ENCODE assay signal across 9 cellular contexts in the genomic region with DNA sequence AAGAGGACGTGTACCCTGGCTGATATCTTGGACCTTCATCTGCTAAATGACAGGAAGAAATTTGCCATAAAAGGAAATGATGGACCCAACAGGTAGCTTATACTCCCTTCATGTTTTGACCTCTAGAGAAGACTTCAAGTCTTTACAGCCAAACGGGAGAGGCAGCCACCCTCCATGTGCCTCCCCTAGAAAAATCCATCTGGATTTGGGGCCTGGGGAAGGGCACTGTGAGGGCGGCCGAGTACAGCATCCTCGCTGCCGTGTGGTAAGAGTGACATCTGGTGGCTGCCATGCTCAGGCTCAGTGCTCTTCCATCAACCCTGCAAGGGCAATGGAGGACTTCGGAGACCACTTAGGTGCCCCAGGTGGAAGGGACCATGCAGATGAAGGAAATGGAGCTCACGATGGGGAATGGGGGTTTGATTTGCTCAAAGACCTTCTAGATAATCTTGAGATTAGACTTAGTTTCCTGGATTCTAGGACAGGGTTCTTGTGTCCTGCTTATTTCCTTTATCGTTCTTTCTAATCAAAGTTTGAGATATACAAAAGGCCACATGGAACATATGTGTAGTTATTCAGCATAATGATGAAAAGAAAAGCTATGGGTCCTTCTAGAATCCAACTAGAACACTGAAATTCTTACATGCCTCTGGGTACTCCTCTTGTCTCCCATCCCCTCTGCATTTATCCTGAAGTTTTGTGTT. TPM values are rescaled to one million over a fixed set of nuclear protein-coding genes. Genes with fewer than 3 reads are reported as not detected.
DNase-seq lines count a peak whose midpoint lies in the region; ATAC-seq lines count a peak whose summit lies in the region.
"Had no signal": no experiment of that assay in that cellular context is flagged by ENCODE, and none has a peak within 500 bp of the region (broad histone marks: within the 10 kb centered on the region; RNA-seq: fewer than 3 reads in every experiment).

No MANE protein-coding gene starts in this region.

- in situ Hi-C loops in HAP-1 (cut with MboI; ENCODE audit: low sequenced_read_pairs), result loop anchor here (10.0 kb wide), 1 partner anchor 628 kb away; no protein-coding TSS in a partner anchor

- no peak overlapping the region for H3K4me3 ChIP-seq in HAP-1

- H3K4me3 Mint-ChIP-seq in activated T-helper 2 cell treated with anti-CD3 and anti-CD28 coated beads, Interferon-gamma antibody, Interleukin-2, Interleukin-4, amounts not matched to agents 10 μg/mL and 5 μg/mL and 100 μg/mL, durations not matched to agents 14 hours and 24 hours and 36 hours (ENCODE audit: low read depth), result no peak overlapping the region
- H3K4me3 Mint-ChIP-seq: IgD-negative memory B cell had no signal

- ATAC-seq in Right ventricle myocardium superior (ENCODE audit: poor library complexity) (peak; percentile 94), HG03039 (IDR thresholded peaks at IDR 0.05; ENCODE audit: unreplicated experiment) (no peak), HG03025 (IDR thresholded peaks at IDR 0.05; ENCODE audit: low FRiP score, unreplicated experiment) (no peak)

- H3K27ac Mint-ChIP-seq in activated T-helper 2 cell treated with anti-CD3 and anti-CD28 coated beads, Interferon-gamma antibody, Interleukin-2, Interleukin-4, amounts not matched to agents 10 μg/mL and 5 μg/mL and 100 μg/mL, durations not matched to agents 14 hours and 24 hours and 36 hours, result no peak overlapping the region
- H3K27ac Mint-ChIP-seq: IgD-negative memory B cell had no signal

- no peaks in the 10 kb centered on the region for H3K9me3 Mint-ChIP-seq in activated T-helper 2 cell treated with anti-CD3 and anti-CD28 coated beads, Interferon-gamma antibody, Interleukin-2, Interleukin-4, amounts not matched to agents 10 μg/mL and 5 μg/mL and 100 μg/mL, durations not matched to agents 14 hours and 24 hours and 36 hours
- H3K9me3 Mint-ChIP-seq: IgD-negative memory B cell had no signal

- no peaks in the 10 kb centered on the region for H3K36me3 ChIP-seq in HAP-1 (replicated peaks)

- no peaks in the 10 kb centered on the region for H3K4me1 ChIP-seq in HAP-1

- intact Hi-C loops in activated T-helper 2 cell treated with anti-CD3 and anti-CD28 coated beads, Interferon-gamma antibody, Interleukin-2, Interleukin-4, amounts not matched to agents 10 μg/mL and 5 μg/mL and 100 μg/mL, durations not matched to agents 14 hours and 24 hours and 36 hours (cut with micrococcal nuclease), result loop anchor here (1.0 to 5.0 kb wide), 3 partner anchors 115 to 622 kb away; partner anchors contain the start of gene ALDH1A2
- intact Hi-C loops in Right ventricle myocardium superior (cut with DNase I), result loop anchor here (5.0 kb wide), 1 partner anchor 65 kb away; no protein-coding TSS in a partner anchor
- intact Hi-C loops in posterior vena cava (cut with DNase I), result no loop called here

- H3K9me3 ChIP-seq in HAP-1, result no peaks in the 10 kb centered on the region

- H3K27me3 Mint-ChIP-seq in activated T-helper 2 cell treated with anti-CD3 and anti-CD28 coated beads, Interferon-gamma antibody, Interleukin-2, Interleukin-4, amounts not matched to agents 10 μg/mL and 5 μg/mL and 100 μg/mL, durations not matched to agents 14 hours and 24 hours and 36 hours (ENCODE audit: low read depth), result peaks cover 22% of the 10 kb centered on the region

- DNase-seq in COR-L47 (lab: John Stamatoyannopoulos, UW) (peak; percentile 11), HAP-1 (ENCODE audit: low spot score in 2 of 2) (peak; percentile 29 to 63), NOMO-1 treated with DMSO at 0.1 percent for 48 hours (lab: John Stamatoyannopoulos, UW; ENCODE audit: unreplicated experiment) (peak; percentile 31), Right ventricle myocardium superior (peak; percentile 64), posterior vena cava (ENCODE audit: low spot score) (peak; percentile 80)
- DNase-seq in activated T-helper 2 cell treated with anti-CD3 and anti-CD28 coated beads, Interferon-gamma antibody, Interleukin-2, Interleukin-4, amounts not matched to agents 10 μg/mL and 5 μg/mL and 100 μg/mL, durations not matched to agents 14 hours and 24 hours and 36 hours (ENCODE audit: low spot score), result peak; percentile 10

- H3K36me3 Mint-ChIP-seq in activated T-helper 2 cell treated with anti-CD3 and anti-CD28 coated beads, Interferon-gamma antibody, Interleukin-2, Interleukin-4, amounts not matched to agents 10 μg/mL and 5 μg/mL and 100 μg/mL, durations not matched to agents 14 hours and 24 hours and 36 hours (ENCODE audit: low read depth), result no peaks in the 10 kb centered on the region
- H3K36me3 Mint-ChIP-seq: IgD-negative memory B cell had no signal

- peaks cover 8% of the 10 kb centered on the region for H3K4me1 Mint-ChIP-seq in activated T-helper 2 cell treated with anti-CD3 and anti-CD28 coated beads, Interferon-gamma antibody, Interleukin-2, Interleukin-4, amounts not matched to agents 10 μg/mL and 5 μg/mL and 100 μg/mL, durations not matched to agents 14 hours and 24 hours and 36 hours (ENCODE audit: low read depth)

- H3K27me3 ChIP-seq in HAP-1 (ENCODE audit: low read depth), result peaks cover 15% of the 10 kb centered on the region

RNA-seq across cellular contexts. Expression of gene AQP9, which starts 44.4 kb away (rescaled TPM):
- total RNA-seq in activated T-helper 2 cell treated with anti-CD3 and anti-CD28 coated beads, Interferon-gamma antibody, Interleukin-2, Interleukin-4, amounts not matched to agents 10 μg/mL and 5 μg/mL and 100 μg/mL, durations not matched to agents 14 hours and 24 hours and 36 hours, result 0.89 and 0.94 TPM in 2 replicates
- 1.5 TPM for total RNA-seq in Right ventricle myocardium superior
- total RNA-seq in posterior vena cava, result 1 to 10 TPM; 4.0 to 6.6 TPM

Comparison
In these comparisons a context has a peak if more than half of its experiments do, and no peak if none do; other contexts are left out.
1. DNase-seq: peak in every context shown above with its lines; median percentile 80 in posterior vena cava; 64 in Right ventricle myocardium superior; 46 in HAP-1; 31 in NOMO-1 treated with DMSO at 0.1 percent for 48 hours; 11 in COR-L47; 10 in activated T-helper 2 cell treated with anti-CD3 and anti-CD28 coated beads, Interferon-gamma antibody, Interleukin-2, Interleukin-4, amounts not matched to agents 10 μg/mL and 5 μg/mL and 100 μg/mL, durations not matched to agents 14 hours and 24 hours and 36 hours.
2. intact Hi-C loops: an anchor here in activated T-helper 2 cell treated with anti-CD3 and anti-CD28 coated beads, Interferon-gamma antibody, Interleukin-2, Interleukin-4, amounts not matched to agents 10 μg/mL and 5 μg/mL and 100 μg/mL, durations not matched to agents 14 hours and 24 hours and 36 hours (1.0 to 5.0 kb wide) and Right ventricle myocardium superior (5.0 kb wide); none called in posterior vena cava.